ENCODE assay signal across 8 cellular contexts in the genomic region with DNA sequence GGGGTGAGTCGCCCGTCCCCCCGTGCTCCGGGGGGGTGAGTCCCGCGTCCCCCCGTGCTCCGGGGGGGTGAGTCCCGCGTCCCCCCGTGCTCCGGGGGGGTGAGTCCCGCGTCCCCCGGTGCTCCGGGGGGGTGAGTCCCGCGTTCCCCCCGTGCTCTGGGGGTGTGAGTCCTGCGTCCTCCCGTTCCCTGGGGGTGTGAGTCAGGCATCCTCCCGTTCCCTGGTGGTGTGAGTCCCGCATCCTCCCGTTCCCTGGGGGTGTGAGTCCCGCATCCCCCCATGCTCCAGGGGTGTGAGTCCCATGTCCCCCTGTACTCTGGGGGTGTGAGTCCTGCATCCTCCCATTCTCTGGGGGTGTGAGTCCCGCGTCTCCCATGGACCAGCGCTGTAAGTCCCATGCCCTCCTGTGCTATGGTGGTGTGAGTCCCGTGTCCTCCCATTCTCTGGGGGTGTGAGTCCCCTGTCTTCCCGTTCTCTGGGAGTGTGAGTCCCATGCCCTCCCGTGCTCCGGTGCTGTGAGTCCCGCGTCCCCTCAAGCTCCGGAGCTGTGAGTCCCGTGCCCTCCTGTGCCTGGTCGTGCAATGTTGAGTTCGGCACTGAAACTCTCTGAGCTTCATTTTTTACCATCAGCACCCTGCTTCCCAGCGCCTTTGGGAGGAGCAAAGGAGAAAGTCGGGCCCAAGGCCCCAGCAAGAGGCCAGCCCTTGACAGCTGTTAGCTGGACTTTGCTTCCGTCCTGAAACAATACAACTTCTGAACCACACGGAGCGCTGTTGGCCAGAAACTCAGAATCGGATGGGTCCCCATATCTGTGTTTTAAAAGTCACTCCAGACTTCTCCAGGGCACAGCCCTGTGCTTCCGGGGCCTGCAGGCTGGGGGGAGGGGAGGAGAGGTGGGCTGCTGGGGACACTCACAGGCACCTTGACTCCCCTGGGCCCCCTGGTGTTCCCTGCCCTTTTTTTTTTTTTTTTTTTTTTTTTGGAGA. TPM values are rescaled to one million over a fixed set of nuclear protein-coding genes. Genes with fewer than 3 reads are reported as not detected.
A peak's percentile ranks its signal among the peaks of the same experiment; 100 is the strongest.
DNase-seq lines count a peak whose midpoint lies in the region; ATAC-seq and TF ChIP-seq lines count a peak whose summit lies in the region.

No MANE protein-coding gene starts in this region.

- H3K27me3 Mint-ChIP-seq in endodermal cell (ENCODE audit: insufficient read depth) (peaks cover 26% of the 10 kb centered on the region), mesothelial cell of epicardium (ENCODE audit: low read depth) (peaks cover 33% of the 10 kb centered on the region)

- H3K27ac Mint-ChIP-seq in endodermal cell (no peak overlapping the region), mesothelial cell of epicardium (peak overlapping the region; percentile 43)

- H3K36me3 Mint-ChIP-seq in endodermal cell (ENCODE audit: low read depth) (no peaks in the 10 kb centered on the region), mesothelial cell of epicardium (no peaks in the 10 kb centered on the region)

- H3K27ac ChIP-seq in endodermal cell (ENCODE audit: low read depth, low read length), result no peak overlapping the region

- H3K4me3 Mint-ChIP-seq in endodermal cell (no peak overlapping the region), mesothelial cell of epicardium (no peak overlapping the region)

- no peak for ATAC-seq in GM21717 (IDR thresholded peaks at IDR 0.05; ENCODE audit: unreplicated experiment)
- ATAC-seq in GM19328 (IDR thresholded peaks at IDR 0.05; ENCODE audit: unreplicated experiment), result no peak

- no peaks in the 10 kb centered on the region for H3K9me3 ChIP-seq in endodermal cell (ENCODE audit: control insufficient read depth, low read length)

- H3K4me3 ChIP-seq in HFF-Myc (replicated peaks; ENCODE audit: low read depth, low read length) (no peak overlapping the region), endodermal cell (ENCODE audit: low read length) (no peak overlapping the region)

- 55 to 70% methylated on average over 6 to 27 of the region's 45 CpGs for whole genome bisulfite sequencing in endodermal cell (ENCODE audit: insufficient coverage in 1 of 2, insufficient read length in 1 of 2), 2 experiments

- peaks cover 6% of the 10 kb centered on the region for H3K27me3 ChIP-seq in endodermal cell (ENCODE audit: control insufficient read depth, insufficient read depth, low read length, poor library complexity, severe bottlenecking)

- DNase-seq in CD1c-positive myeloid dendritic cell (ENCODE audit: extremely low spot score) (peak; percentile 51), HFF-Myc (ENCODE audit: extremely low read depth, low read depth) (no peak), OCI-M1 (lab: John Stamatoyannopoulos, UW) (peak; percentile 84), endodermal cell (peak; percentile 76), mesothelial cell of epicardium (ENCODE audit: low spot score in 2 of 2, unreplicated experiment in 2 of 2) (no peak), activated gamma-delta T cell (lab: John Stamatoyannopoulos, UW) (no peak)

- H3K36me3 ChIP-seq in endodermal cell (ENCODE audit: control insufficient read depth, insufficient read depth, low read length), result no peaks in the 10 kb centered on the region

- no peak overlapping the region for H3K9ac ChIP-seq in endodermal cell (ENCODE audit: extremely low read depth, low read length, poor library complexity, severe bottlenecking)

- H3K9me3 Mint-ChIP-seq in endodermal cell (peaks cover 2% of the 10 kb centered on the region), mesothelial cell of epicardium (no peaks in the 10 kb centered on the region)

- no peaks in the 10 kb centered on the region for H3K4me1 ChIP-seq in endodermal cell (ENCODE audit: control insufficient read depth, insufficient read depth, low read length)

- TF ChIP-seq CTCF in HFF-Myc (IDR thresholded peaks at IDR 0.05; ENCODE audit: low read depth, low read length, missing control alignments) (peak; percentile 42), endodermal cell (conservative IDR thresholded peaks at IDR 0.05) (peak; percentile 66), mesothelial cell of epicardium (IDR thresholded peaks at IDR 0.05; ENCODE audit: unreplicated experiment) (peak; percentile 40)

- no peaks in the 10 kb centered on the region for H3K4me1 Mint-ChIP-seq in endodermal cell
- H3K4me1 Mint-ChIP-seq in mesothelial cell of epicardium, result peaks cover 6% of the 10 kb centered on the region

RNA-seq across cellular contexts. Expression of a gene that starts 11.5 kb away (rescaled TPM):
- total RNA-seq in endodermal cell (10 to 100 TPM; 75.4 to 76.6 TPM), mesothelial cell of epicardium (59.9 to 64.9 TPM (median 62.2 TPM) in 3 replicates)
- 68.2 TPM for polyA plus RNA-seq in endodermal cell (2013, experiment 1 of 2)
- polyA plus RNA-seq in endodermal cell (2013, experiment 2 of 2), result 57.8 TPM

Comparison
In these comparisons a context has a peak if more than half of its experiments do, and no peak if none do; other contexts are left out.
1. DNase-seq: peak in CD1c-positive myeloid dendritic cell (single experiment), OCI-M1 (single experiment) and endodermal cell (single experiment); none in HFF-Myc (single experiment), mesothelial cell of epicardium (0 of 2) and activated gamma-delta T cell (single experiment).
2. Peak in every context shown above with its lines, with median percentiles within 50 percentile points of each other: CTCF ChIP-seq.